11 cellular contexts compared by ENCODE assay signal in the genomic region with DNA sequence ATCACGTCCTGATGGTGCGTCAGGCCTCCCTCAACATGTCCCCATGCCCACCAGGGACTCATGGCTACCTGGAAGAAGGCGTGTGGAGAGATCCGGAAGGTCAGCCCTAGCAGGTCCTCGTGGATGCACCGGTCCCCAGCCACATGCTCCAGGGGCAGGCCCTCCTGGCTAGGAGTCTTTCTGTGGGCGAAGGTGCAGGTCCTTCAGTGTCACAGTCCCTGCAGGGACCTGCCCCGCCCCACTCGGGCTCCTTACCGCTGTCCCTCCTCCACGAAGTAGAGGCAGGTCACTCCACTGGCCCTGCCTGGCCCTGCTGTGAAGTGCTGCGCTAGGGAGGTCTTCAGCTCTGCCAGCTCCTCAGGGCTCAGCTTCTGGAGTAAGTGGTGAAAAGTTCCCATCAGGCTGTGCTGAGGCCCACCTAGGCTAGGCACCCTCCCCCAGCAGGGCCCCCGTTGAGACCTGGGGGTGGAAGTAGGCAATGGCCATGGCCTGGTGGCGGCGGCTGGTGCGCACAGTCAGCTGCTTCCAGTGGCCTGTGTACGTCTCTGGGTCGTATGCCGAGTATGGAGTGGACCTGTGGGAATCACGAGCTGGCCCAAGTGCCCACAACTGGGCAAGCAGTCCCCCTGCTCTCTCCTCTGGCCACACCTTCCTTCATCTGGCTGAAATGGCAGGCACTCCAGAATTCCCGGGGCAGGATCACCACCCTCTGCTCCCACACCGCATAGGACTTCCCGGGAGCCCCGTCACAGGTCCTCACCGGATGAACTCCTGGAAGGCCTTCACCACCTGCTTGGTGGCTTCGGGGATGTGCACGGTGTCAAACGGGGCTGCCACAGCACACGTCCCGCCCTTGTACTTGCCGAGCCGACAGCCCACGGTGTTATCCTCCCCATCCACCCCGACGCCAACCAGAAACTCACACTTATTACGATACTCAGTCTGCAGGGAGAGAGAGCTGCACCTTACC. TPM values are rescaled to one million over a fixed set of nuclear protein-coding genes. Genes with fewer than 3 reads are reported as not detected.
DNase-seq lines count a peak whose midpoint lies in the region; ATAC-seq and TF ChIP-seq lines count a peak whose summit lies in the region.
"Had no signal": no experiment of that assay in that cellular context is flagged by ENCODE, and none has a peak within 500 bp of the region (broad histone marks: within the 10 kb centered on the region; RNA-seq: fewer than 3 reads in every experiment).

No MANE protein-coding gene starts in this region.

- POLR2A ChIA-PET in HEK293 (lab: Yijun Ruan, JAX) = interaction anchor here (2.3 kb wide), 1 partner anchor 10 kb away, joined by 7 read pairs; no protein-coding TSS in a partner anchor
- POLR2A ChIA-PET in naive thymus-derived CD8-positive, alpha-beta T cell (lab: Charles Lee) = interaction anchor here (0.6 to 2.7 kb wide), 6 partner anchors 11 to 99 kb away, joined by 3 to 16 read pairs (median 6); partner anchors contain the start of gene DGCR8

- no peak for ATAC-seq in naive thymus-derived CD8-positive, alpha-beta T cell
- ATAC-seq in HG02885 (IDR thresholded peaks at IDR 0.05; ENCODE audit: poor library complexity, unreplicated experiment) = no peak

- peaks cover 77% of the 10 kb centered on the region for H3K36me3 ChIP-seq in BLaER1
- peaks cover 6 to 84% of the 10 kb centered on the region in 2 experiments for H3K36me3 ChIP-seq in HEK293 (ENCODE audit: control insufficient read depth in 2 of 2, insufficient read depth in 1 of 2, low read length in 2 of 2)

- no peak for DNase-seq in activated naive CD8-positive, alpha-beta T cell treated with anti-CD3 and anti-CD28 coated beads for 36 hours
- peak in 1 of 10 donors; percentile 60 for DNase-seq in naive thymus-derived CD8-positive, alpha-beta T cell
- DNase-seq in kidney glomerular epithelial cell (lab: John Stamatoyannopoulos, UW) (no peak), anterior cingulate cortex (lab: John Stamatoyannopoulos, UW) (no peak), islet precursor cell (no peak)
- DNase-seq: KBM-7, NCI-H2171 treated with DMSO at 0.1 percent for 48 hours had no signal

- H3K4me2 ChIP-seq in BLaER1 = peak overlapping the region; percentile 97

- H3K27me3 Mint-ChIP-seq in activated naive CD8-positive, alpha-beta T cell treated with anti-CD3 and anti-CD28 coated beads for 36 hours = no peaks in the 10 kb centered on the region
- no peaks in the 10 kb centered on the region for H3K27me3 Mint-ChIP-seq in naive thymus-derived CD8-positive, alpha-beta T cell

- no peak for TF ChIP-seq CTCF in HEK293 (tag by site-specific recombination; IDR thresholded peaks at IDR 0.05)

- H3K36me3 Mint-ChIP-seq in activated naive CD8-positive, alpha-beta T cell treated with anti-CD3 and anti-CD28 coated beads for 36 hours = peaks cover 39% of the 10 kb centered on the region
- peaks cover 0 to 27% (median 2%) of the 10 kb centered on the region in 3 donors for H3K36me3 Mint-ChIP-seq in naive thymus-derived CD8-positive, alpha-beta T cell

- H3K9me3 Mint-ChIP-seq in activated naive CD8-positive, alpha-beta T cell treated with anti-CD3 and anti-CD28 coated beads for 36 hours = no peaks in the 10 kb centered on the region
- no peaks in the 10 kb centered on the region for H3K9me3 Mint-ChIP-seq in naive thymus-derived CD8-positive, alpha-beta T cell

- peaks cover 72% of the 10 kb centered on the region for H4K20me1 ChIP-seq in BLaER1

- H3K27me3 ChIP-seq in BLaER1 = no peaks in the 10 kb centered on the region
- H3K27me3 ChIP-seq: ascending aorta had no signal

- H3K9me3 ChIP-seq in BLaER1 (no peaks in the 10 kb centered on the region), HEK293 (ENCODE audit: control insufficient read depth, insufficient read depth, low read depth, low read length) (no peaks in the 10 kb centered on the region)
- H3K9me3 ChIP-seq: ascending aorta had no signal

- peak overlapping the region; percentile 85 for H3K27ac Mint-ChIP-seq in activated naive CD8-positive, alpha-beta T cell treated with anti-CD3 and anti-CD28 coated beads for 36 hours
- H3K27ac Mint-ChIP-seq in naive thymus-derived CD8-positive, alpha-beta T cell = peak overlapping the region; percentile 43 to 90 (median 76)

- H3K9ac ChIP-seq in BLaER1 = 0 out of 2 replicates have a peak overlapping the region, but pooled peaks have one; percentile 97

- H3K4me3 Mint-ChIP-seq in activated naive CD8-positive, alpha-beta T cell treated with anti-CD3 and anti-CD28 coated beads for 36 hours = peak overlapping the region; percentile 93
- peak overlapping the region; percentile 11 to 82 (median 61) for H3K4me3 Mint-ChIP-seq in naive thymus-derived CD8-positive, alpha-beta T cell

- H3K4me3 ChIP-seq in BLaER1 (no peak overlapping the region), HEK293 (ENCODE audit: low read depth, low read length) (no peak overlapping the region)

- 0 out of 2 replicates have a peak overlapping the region, but pooled peaks have one; percentile 4 for H3K27ac ChIP-seq in BLaER1
- no peak overlapping the region for H3K27ac ChIP-seq in HEK293 (ENCODE audit: extremely low read depth, low read depth, low read length)
- H3K27ac ChIP-seq: ascending aorta had no signal

- peaks cover 46% of the 10 kb centered on the region for H3K4me1 Mint-ChIP-seq in activated naive CD8-positive, alpha-beta T cell treated with anti-CD3 and anti-CD28 coated beads for 36 hours
- peaks cover 17 to 53% (median 48%) of the 10 kb centered on the region in 4 donors for H3K4me1 Mint-ChIP-seq in naive thymus-derived CD8-positive, alpha-beta T cell

- CTCF ChIA-PET in HEK293 (lab: Yijun Ruan, JAX) = interaction anchor here (0.6 to 0.7 kb wide), 2 partner anchors 202 to 631 kb away, joined by 3 read pairs; no protein-coding TSS in a partner anchor

- H3K4me1 ChIP-seq in BLaER1 (peaks cover 45% of the 10 kb centered on the region), HEK293 (ENCODE audit: control insufficient read depth, insufficient read depth, low read length) (no peaks in the 10 kb centered on the region)

TF ChIP-seq in HEK293, 187 proteins besides CTCF, POLR2A, EP300 and RAD21:
- TF ChIP-seq ZNF248 (tag by site-specific recombination; IDR thresholded peaks at IDR 0.05) (no peak), ZNF335 (tag by site-specific recombination; conservative IDR thresholded peaks at IDR 0.05) (0 out of 2 replicates have a peak, but pooled peaks have one; percentile 30), ZNF48 (tag by site-specific recombination; IDR thresholded peaks at IDR 0.05) (no peak), ZBTB21 (tag by site-specific recombination; IDR thresholded peaks at IDR 0.05) (no peak), TRIM28 (IDR thresholded peaks at IDR 0.05; ENCODE audit: borderline replicate concordance, low read length) (no peak), ZNF549 (tag by site-specific recombination; IDR thresholded peaks at IDR 0.05) (no peak), HOXA7 (CRISPR knock-in tag; IDR thresholded peaks at IDR 0.05; ENCODE audit: borderline replicate concordance) (no peak), REPIN1 (tag by site-specific recombination; IDR thresholded peaks at IDR 0.05; ENCODE audit: low read depth) (no peak)

RNA-seq across cellular contexts. Expression of gene RANBP1, which starts 1.1 kb away (rescaled TPM):
- total RNA-seq in activated naive CD8-positive, alpha-beta T cell treated with anti-CD3 and anti-CD28 coated beads for 36 hours = 100 to 1,000 TPM; 492 to 506 TPM
- total RNA-seq in naive thymus-derived CD8-positive, alpha-beta T cell = 10 to 100 TPM; 64.0 to 67.0 TPM
- 100 to 1,000 TPM in 1 of 3 donors, 10 to 100 TPM in 2; 72.5 to 106 (median 92.7) TPM for polyA plus RNA-seq in naive thymus-derived CD8-positive, alpha-beta T cell

RNA-seq across cellular contexts. Expression of gene TRMT2A, which starts 2.2 kb away (rescaled TPM):
- total RNA-seq in activated naive CD8-positive, alpha-beta T cell treated with anti-CD3 and anti-CD28 coated beads for 36 hours = 100 to 1,000 TPM; 124 to 139 TPM
- total RNA-seq in naive thymus-derived CD8-positive, alpha-beta T cell = 100 to 1,000 TPM; 120 to 123 TPM
- 10 to 100 TPM; 24.8 to 36.8 (median 32.5) TPM for polyA plus RNA-seq in naive thymus-derived CD8-positive, alpha-beta T cell

RNA-seq across cellular contexts. Expression of gene ZDHHC8, which starts 16.8 kb away (rescaled TPM):
- 10 to 100 TPM; 63.4 to 66.6 TPM for total RNA-seq in activated naive CD8-positive, alpha-beta T cell treated with anti-CD3 and anti-CD28 coated beads for 36 hours
- 10 to 100 TPM; 93.5 to 99.2 TPM for total RNA-seq in naive thymus-derived CD8-positive, alpha-beta T cell
- 1 to 10 TPM; 1.4 to 4.6 (median 2.6) TPM for polyA plus RNA-seq in naive thymus-derived CD8-positive, alpha-beta T cell

RNA-seq across cellular contexts. Expression of gene DGCR8, which starts 34.8 kb away (rescaled TPM):
- 10 to 100 TPM; 42.6 to 47.0 TPM for total RNA-seq in activated naive CD8-positive, alpha-beta T cell treated with anti-CD3 and anti-CD28 coated beads for 36 hours
- total RNA-seq in naive thymus-derived CD8-positive, alpha-beta T cell = 10 to 100 TPM; 51.3 to 53.3 TPM
- 1 to 10 TPM; 4.0 to 6.0 (median 4.4) TPM for polyA plus RNA-seq in naive thymus-derived CD8-positive, alpha-beta T cell

RNA-seq across cellular contexts. Expression of gene CCDC188, which starts 36.1 kb away (rescaled TPM):
- total RNA-seq in activated naive CD8-positive, alpha-beta T cell treated with anti-CD3 and anti-CD28 coated beads for 36 hours = not detected
- not detected for total RNA-seq in naive thymus-derived CD8-positive, alpha-beta T cell
- not detected for polyA plus RNA-seq in naive thymus-derived CD8-positive, alpha-beta T cell
- total RNA-seq: ascending aorta had no signal

Comparison
In these comparisons a context has a peak if more than half of its experiments do, and no peak if none do; other contexts are left out.
1. RNA of gene RANBP1, which starts 1.1 kb away (total RNA-seq): 492 to 506 TPM in activated naive CD8-positive, alpha-beta T cell treated with anti-CD3 and anti-CD28 coated beads for 36 hours; 64.0 to 67.0 TPM in naive thymus-derived CD8-positive, alpha-beta T cell; every median in the first group is over 4 times any median in the second.